ENCODE assay signal across 16 cellular contexts in the genomic region with DNA sequence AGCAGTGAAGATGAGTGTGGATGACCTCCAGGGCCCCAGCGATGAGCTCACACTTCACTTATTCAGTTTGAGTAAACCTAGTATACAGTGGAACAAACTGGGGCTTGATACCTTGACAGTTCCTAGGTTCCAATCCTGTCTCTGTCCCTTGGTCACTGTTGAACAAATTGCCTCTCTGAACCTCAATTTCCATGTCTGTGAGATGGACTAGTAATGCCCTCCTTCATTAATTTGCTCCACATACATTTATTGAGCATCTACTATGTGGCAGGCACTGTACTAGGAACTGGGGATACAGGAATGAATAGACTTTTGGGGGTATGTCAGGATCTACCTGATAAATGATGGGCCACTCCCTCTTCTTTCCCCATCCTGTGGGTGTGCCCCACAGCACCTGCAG.
"Had no signal": no experiment of that assay in that cellular context is flagged by ENCODE, and none has a peak within 500 bp of the region (broad histone marks: within the 10 kb centered on the region; RNA-seq: fewer than 3 reads in every experiment).

No MANE protein-coding gene starts in this region.

- FAIRE-seq: RCC 7860 had no signal

- H3K36me3 ChIP-seq: SJSA1 had no signal

- H3K27ac ChIP-seq: KMS-11, SJSA1 had no signal

- H3K4me2 ChIP-seq: KMS-11, SK-N-SH had no signal

- H3K4me3 ChIP-seq: SJSA1 had no signal

- H3K27me3 ChIP-seq: SJSA1 had no signal

- DNase-seq: Kasumi-1, MM.1S, NCI-H1092 treated with DMSO at 0.1 percent for 48 hours, NCI-H1436, NCI-H187, NCI-H2081 treated with DMSO at 0.1 percent for 48 hours, NCI-H2171, NCI-H510A, NCI-H524 treated with DMSO at 0.1 percent for 48 hours, NCI-H774, RPMI8226, SIG-M5, SK-N-SH had no signal

- H3K9me3 ChIP-seq: SJSA1, SK-N-SH had no signal

- H3K9ac ChIP-seq: KMS-11, SK-N-SH had no signal
